Comparison of ENCODE assay signal across 1 cellular context in the genomic region with DNA sequence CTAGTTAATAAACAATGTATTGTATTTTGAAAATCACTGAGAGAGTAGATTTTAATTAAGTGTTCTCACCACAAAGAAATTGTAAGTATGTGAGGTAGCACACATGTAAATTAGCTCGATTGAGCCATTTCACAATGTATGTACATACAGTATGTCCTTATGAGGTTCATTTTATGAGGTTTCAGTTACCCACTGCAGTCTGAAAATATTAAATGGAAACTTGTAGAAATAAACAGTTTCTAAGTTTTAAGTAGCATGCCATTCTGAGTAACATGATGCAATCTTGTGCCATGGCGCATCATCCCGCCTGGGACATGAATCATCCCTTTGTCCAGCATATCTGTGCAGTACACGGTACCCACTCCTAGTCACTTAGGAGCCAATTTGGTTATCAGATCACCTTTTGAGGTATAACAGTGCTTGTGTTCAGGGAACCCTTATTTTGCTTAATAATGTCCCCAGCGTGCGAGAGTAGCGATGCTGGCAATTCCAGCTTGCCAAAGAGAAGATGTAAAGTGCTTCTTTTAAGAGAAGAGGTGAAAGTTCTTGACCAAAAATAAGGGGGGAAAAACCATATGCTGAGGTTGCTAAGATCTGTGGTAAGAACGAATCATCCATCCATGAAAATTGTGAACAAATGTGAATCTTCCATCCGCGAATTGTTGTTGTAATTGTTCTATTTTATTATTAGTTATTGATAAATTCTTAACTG.
TF ChIP-seq lines count a peak whose summit lies in the region.

No MANE protein-coding gene starts in this region.

TF ChIP-seq in K562, 482 proteins besides CTCF, POLR2A, EP300 and RAD21 (continued from another document and continues in another):
- TF ChIP-seq RBM25 (IDR thresholded peaks at IDR 0.05; ENCODE audit: low read depth, low read length, severe bottlenecking) (no peak), TSHZ1 (CRISPR knock-in tag; IDR thresholded peaks at IDR 0.05) (no peak), TAF7 (tag; IDR thresholded peaks at IDR 0.05) (no peak), ELF2 (CRISPR knock-in tag; IDR thresholded peaks at IDR 0.05) (no peak), IFI16 (CRISPR knock-in tag; IDR thresholded peaks at IDR 0.05) (no peak), ZNF76 (CRISPR knock-in tag; IDR thresholded peaks at IDR 0.05; ENCODE audit: borderline replicate concordance) (no peak), IRF2 (CRISPR knock-in tag; IDR thresholded peaks at IDR 0.05) (no peak), ZNF785 (CRISPR knock-in tag; IDR thresholded peaks at IDR 0.05) (no peak), LEF1 (IDR thresholded peaks at IDR 0.05) (no peak), NBN (IDR thresholded peaks at IDR 0.05; ENCODE audit: low read depth) (no peak), CLOCK (CRISPR knock-in tag; IDR thresholded peaks at IDR 0.05; ENCODE audit: borderline replicate concordance) (no peak), SP1 (CRISPR knock-in tag; IDR thresholded peaks at IDR 0.05) (no peak), ETS2 (tag; IDR thresholded peaks at IDR 0.05; ENCODE audit: borderline replicate concordance, poor library complexity, severe bottlenecking) (no peak), TEAD4 (IDR thresholded peaks at IDR 0.05; ENCODE audit: low read length) (peak; percentile 34), TEAD4 (CRISPR knock-in tag; IDR thresholded peaks at IDR 0.05; ENCODE audit: borderline replicate concordance) (no peak), MIER1 (IDR thresholded peaks at IDR 0.05; ENCODE audit: low read depth) (no peak), KAT2B (IDR thresholded peaks at IDR 0.05; ENCODE audit: low read depth, low read length) (no peak), KDM1A (IDR thresholded peaks at IDR 0.05) (no peak), RFX1 (IDR thresholded peaks at IDR 0.05) (no peak), ZNF23 (CRISPR knock-in tag; IDR thresholded peaks at IDR 0.05) (no peak), SIN3A (IDR thresholded peaks at IDR 0.05; ENCODE audit: borderline replicate concordance in 2 of 2, control insufficient read depth in 1 of 2, low read depth in 2 of 2, low read length in 2 of 2) (no peak), BACH1 (tag; IDR thresholded peaks at IDR 0.05) (peak; percentile 59; the same call in 1 of the 2 replicates), MAFK (IDR thresholded peaks at IDR 0.05; ENCODE audit: low read length) (no peak), CBX2 (IDR thresholded peaks at IDR 0.05; ENCODE audit: insufficient read depth, low read length, poor library complexity, severe bottlenecking) (no peak), NFE2L1 (tag; IDR thresholded peaks at IDR 0.05; ENCODE audit: borderline replicate concordance, low read depth) (no peak), TBL1XR1 (IDR thresholded peaks at IDR 0.05; ENCODE audit: low read length in 2 of 2) (no peak), KHSRP (IDR thresholded peaks at IDR 0.05) (no peak), TEAD2 (tag; IDR thresholded peaks at IDR 0.05) (no peak), HLTF (IDR thresholded peaks at IDR 0.05) (no peak), SREBF1 (IDR thresholded peaks at IDR 0.05; ENCODE audit: borderline replicate concordance, low read depth, low read length) (no peak), KLF16 (IDR thresholded peaks at IDR 0.05) (no peak), SMAD3 (CRISPR knock-in tag; conservative IDR thresholded peaks at IDR 0.05) (0 out of 2 replicates have a peak, but pooled peaks have one; percentile 46), HINFP (tag; conservative IDR thresholded peaks at IDR 0.05; ENCODE audit: low read depth) (no peak), PHB2 (IDR thresholded peaks at IDR 0.05; ENCODE audit: low read depth) (no peak), TCF7L2 (IDR thresholded peaks at IDR 0.05; ENCODE audit: low read depth, low read length) (no peak), CTCFL (IDR thresholded peaks at IDR 0.05; ENCODE audit: borderline replicate concordance, insufficient read depth, low read depth, low read length, poor library complexity, severe bottlenecking) (no peak)
- TF ChIP-seq, protein P1, sequence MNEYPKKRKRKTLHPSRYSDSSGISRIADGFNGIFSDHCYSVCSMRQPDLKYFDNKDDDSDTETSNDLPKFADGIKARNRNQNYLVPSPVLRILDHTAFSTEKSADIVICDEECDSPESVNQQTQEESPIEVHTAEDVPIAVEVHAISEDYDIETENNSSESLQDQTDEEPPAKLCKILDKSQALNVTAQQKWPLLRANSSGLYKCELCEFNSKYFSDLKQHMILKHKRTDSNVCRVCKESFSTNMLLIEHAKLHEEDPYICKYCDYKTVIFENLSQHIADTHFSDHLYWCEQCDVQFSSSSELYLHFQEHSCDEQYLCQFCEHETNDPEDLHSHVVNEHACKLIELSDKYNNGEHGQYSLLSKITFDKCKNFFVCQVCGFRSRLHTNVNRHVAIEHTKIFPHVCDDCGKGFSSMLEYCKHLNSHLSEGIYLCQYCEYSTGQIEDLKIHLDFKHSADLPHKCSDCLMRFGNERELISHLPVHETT (CRISPR knock-in tag; conservative IDR thresholded peaks at IDR 0.05 in 1 of 2, IDR thresholded peaks at IDR 0.05 in 1 of 2), result no peak
- TF ChIP-seq, protein P2, sequence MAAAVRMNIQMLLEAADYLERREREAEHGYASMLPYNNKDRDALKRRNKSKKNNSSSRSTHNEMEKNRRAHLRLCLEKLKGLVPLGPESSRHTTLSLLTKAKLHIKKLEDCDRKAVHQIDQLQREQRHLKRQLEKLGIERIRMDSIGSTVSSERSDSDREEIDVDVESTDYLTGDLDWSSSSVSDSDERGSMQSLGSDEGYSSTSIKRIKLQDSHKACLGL (CRISPR knock-in tag; IDR thresholded peaks at IDR 0.05; ENCODE audit: borderline replicate concordance, poor library complexity, severe bottlenecking), result no peak
- TF ChIP-seq, protein P3, sequence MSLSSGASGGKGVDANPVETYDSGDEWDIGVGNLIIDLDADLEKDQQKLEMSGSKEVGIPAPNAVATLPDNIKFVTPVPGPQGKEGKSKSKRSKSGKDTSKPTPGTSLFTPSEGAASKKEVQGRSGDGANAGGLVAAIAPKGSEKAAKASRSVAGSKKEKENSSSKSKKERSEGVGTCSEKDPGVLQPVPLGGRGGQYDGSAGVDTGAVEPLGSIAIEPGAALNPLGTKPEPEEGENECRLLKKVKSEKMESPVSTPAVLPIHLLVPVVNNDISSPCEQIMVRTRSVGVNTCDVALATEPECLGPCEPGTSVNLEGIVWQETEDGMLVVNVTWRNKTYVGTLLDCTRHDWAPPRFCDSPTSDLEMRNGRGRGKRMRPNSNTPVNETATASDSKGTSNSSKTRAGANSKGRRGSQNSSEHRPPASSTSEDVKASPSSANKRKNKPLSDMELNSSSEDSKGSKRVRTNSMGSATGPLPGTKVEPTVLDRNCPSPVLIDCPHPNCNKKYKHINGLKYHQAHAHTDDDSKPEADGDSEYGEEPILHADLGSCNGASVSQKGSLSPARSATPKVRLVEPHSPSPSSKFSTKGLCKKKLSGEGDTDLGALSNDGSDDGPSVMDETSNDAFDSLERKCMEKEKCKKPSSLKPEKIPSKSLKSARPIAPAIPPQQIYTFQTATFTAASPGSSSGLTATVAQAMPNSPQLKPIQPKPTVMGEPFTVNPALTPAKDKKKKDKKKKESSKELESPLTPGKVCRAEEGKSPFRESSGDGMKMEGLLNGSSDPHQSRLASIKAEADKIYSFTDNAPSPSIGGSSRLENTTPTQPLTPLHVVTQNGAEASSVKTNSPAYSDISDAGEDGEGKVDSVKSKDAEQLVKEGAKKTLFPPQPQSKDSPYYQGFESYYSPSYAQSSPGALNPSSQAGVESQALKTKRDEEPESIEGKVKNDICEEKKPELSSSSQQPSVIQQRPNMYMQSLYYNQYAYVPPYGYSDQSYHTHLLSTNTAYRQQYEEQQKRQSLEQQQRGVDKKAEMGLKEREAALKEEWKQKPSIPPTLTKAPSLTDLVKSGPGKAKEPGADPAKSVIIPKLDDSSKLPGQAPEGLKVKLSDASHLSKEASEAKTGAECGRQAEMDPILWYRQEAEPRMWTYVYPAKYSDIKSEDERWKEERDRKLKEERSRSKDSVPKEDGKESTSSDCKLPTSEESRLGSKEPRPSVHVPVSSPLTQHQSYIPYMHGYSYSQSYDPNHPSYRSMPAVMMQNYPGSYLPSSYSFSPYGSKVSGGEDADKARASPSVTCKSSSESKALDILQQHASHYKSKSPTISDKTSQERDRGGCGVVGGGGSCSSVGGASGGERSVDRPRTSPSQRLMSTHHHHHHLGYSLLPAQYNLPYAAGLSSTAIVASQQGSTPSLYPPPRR (CRISPR knock-in tag; IDR thresholded peaks at IDR 0.05; ENCODE audit: borderline replicate concordance), result no peak
- TF ChIP-seq, protein P4, sequence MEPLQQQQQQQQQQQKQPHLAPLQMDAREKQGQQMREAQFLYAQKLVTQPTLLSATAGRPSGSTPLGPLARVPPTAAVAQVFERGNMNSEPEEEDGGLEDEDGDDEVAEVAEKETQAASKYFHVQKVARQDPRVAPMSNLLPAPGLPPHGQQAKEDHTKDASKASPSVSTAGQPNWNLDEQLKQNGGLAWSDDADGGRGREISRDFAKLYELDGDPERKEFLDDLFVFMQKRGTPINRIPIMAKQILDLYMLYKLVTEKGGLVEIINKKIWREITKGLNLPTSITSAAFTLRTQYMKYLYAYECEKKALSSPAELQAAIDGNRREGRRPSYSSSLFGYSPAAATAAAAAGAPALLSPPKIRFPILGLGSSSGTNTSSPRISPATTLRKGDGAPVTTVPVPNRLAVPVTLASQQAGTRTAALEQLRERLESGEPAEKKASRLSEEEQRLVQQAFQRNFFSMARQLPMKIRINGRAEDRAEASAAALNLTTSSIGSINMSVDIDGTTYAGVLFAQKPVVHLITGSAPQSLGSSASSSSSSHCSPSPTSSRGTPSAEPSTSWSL (CRISPR knock-in tag; IDR thresholded peaks at IDR 0.05; ENCODE audit: borderline replicate concordance), result no peak
